33 cellular contexts compared by ENCODE assay signal in genomic region chr10:100837300-100837699, GRCh38.
"Had no signal": no experiment of that assay in that cellular context is flagged by ENCODE, and none has a peak within 500 bp of the region (broad histone marks: within the 10 kb centered on the region; RNA-seq: fewer than 3 reads in every experiment).

No MANE protein-coding gene starts in this region.

- H3K4me3 ChIP-seq: adrenal gland, ascending aorta, breast epithelium, cardiac muscle cell, coronary artery, dorsolateral prefrontal cortex, esophagus muscularis mucosa, gastrocnemius medialis, heart left ventricle had no signal

- H3K4me1 ChIP-seq: adrenal gland, ascending aorta, breast epithelium, esophagus muscularis mucosa, foreskin keratinocyte, gastrocnemius medialis, heart left ventricle had no signal

- H3K36me3 ChIP-seq: adrenal gland, ascending aorta, breast epithelium, cardiac muscle cell, esophagus muscularis mucosa, gastrocnemius medialis, heart left ventricle, WERI-Rb-1 had no signal

- H3K27me3 ChIP-seq: ascending aorta had no signal

- H3K9me3 ChIP-seq: adrenal gland, ascending aorta, breast epithelium, gastrocnemius medialis had no signal

- H3K27ac ChIP-seq: adrenal gland, ascending aorta, breast epithelium, cardiac muscle cell, coronary artery, dorsolateral prefrontal cortex, esophagus muscularis mucosa, foreskin keratinocyte, gastrocnemius medialis, heart left ventricle, WERI-Rb-1 had no signal

- DNase-seq: activated B cell treated with CpG ODN at 0.5 μM for 24 hours; activated CD4-positive, alpha-beta T cell treated with anti-CD3 and anti-CD28 coated beads for 48 hours; activated CD4-positive, alpha-beta T cell treated with anti-CD3 and anti-CD28 coated beads, Interleukin-2, amount 50 U/mL, for 1 hour; activated CD4-positive, alpha-beta T cell treated with anti-CD3 and anti-CD28 coated beads, Interleukin-2, amount 50 U/mL, for 48 hours; activated CD8-positive, alpha-beta memory T cell treated with anti-CD3 and anti-CD28 coated beads for 24 hours; activated CD8-positive, alpha-beta T cell treated with anti-CD3 and anti-CD28 coated beads for 36 hours; activated effector memory CD4-positive, alpha-beta T cell treated with Interleukin-2 at 50 U/mL for 16 hours; activated gamma-delta T cell treated with Interleukin-2 at 50 U/mL for 16 hours; activated naive CD4-positive, alpha-beta T cell treated with anti-CD3 and anti-CD28 coated beads for 36 hours; activated naive CD8-positive, alpha-beta T cell treated with anti-CD3 and anti-CD28 coated beads for 36 hours; activated naive CD8-positive, alpha-beta T cell treated with anti-CD3 and anti-CD28 coated beads, Interleukin-2, amount 50 U/mL, for 24 hours; activated T-cell treated with anti-CD3 and anti-CD28 coated beads, Interleukin-2, amount 50 U/mL, for 4 hours; adrenal gland; central memory CD4-positive, alpha-beta T cell; cerebellar nuclear complex; dorsolateral prefrontal cortex; effector memory CD4-positive, alpha-beta T cell; endodermal cell; foreskin keratinocyte; gastrocnemius medialis; glutamatergic neuron; heart left ventricle; T-helper 1 cell; T-helper 17 cell; T1000; WERI-Rb-1 had no signal

- ATAC-seq: activated CD4-positive, CD25-positive, alpha-beta regulatory T cell treated with anti-CD3 and anti-CD28 coated beads, Interleukin-2, amount 50 U/mL, for 24 hours; activated CD8-positive, alpha-beta T cell treated with anti-CD3 and anti-CD28 coated beads for 36 hours; activated naive CD8-positive, alpha-beta T cell treated with anti-CD3 and anti-CD28 coated beads, Interleukin-2, amount 50 U/mL, for 24 hours; activated T-cell treated with anti-CD3 and anti-CD28 coated beads, Interleukin-2, amount 50 U/mL, for 4 hours; activated T-helper 17 cell treated with anti-CD3 and anti-CD28 coated beads, Interleukin-2, amount 50 U/mL, for 72 hours; foreskin keratinocyte; gastrocnemius medialis; heart left ventricle; T-helper 17 cell had no signal
